Comparison of ENCODE assay signal across 8 cellular contexts in the genomic region with DNA sequence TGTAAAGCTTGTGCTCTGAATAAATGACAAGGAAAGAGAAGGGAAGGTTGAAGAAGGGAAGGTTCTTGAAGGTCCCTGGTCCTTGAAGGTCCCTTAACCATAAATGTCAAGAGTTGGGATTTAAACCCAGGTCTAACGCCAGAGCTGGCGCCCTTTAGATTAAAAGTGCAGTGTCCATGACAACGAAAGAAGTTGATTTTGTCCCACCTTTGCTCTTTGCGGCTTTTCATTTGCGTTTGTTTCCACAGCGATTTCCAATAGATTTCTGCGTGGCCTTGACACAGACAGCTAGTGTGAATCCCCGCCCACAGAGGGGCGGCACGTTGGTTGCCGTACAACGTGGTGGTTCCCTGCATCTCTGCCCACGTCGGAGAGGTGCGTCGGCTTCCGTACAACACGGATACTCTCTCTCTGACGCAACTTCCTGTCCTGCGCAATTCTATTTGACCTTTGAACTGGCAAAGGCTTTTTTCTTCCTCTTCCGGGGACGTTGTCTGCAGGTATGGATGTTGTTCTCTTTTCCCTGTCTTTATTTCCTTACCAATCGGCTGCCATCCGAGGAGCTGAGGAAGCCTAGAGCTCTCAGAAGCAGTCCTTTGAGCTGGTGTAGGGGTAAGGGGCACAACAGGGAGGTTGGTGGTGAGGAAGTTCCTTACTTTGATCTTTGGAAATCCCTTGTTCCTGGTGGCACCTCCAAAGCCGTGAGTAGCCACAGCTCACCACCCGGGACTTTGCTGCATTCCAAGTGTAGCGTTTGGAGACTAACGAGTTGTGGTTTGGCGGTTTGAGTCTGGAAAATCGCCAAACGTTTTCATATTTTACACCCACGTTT. TPM values are rescaled to one million over a fixed set of nuclear protein-coding genes. Genes with fewer than 3 reads are reported as not detected.
DNase-seq lines count a peak whose midpoint lies in the region; ATAC-seq and TF ChIP-seq lines count a peak whose summit lies in the region.

Gene RPL34, plus strand, starts transcription at position 476 of the 832 bp plus-strand sequence. CDS start 1,384 bp downstream, outside the sequence.

- peak within 1 kb of the TSS; percentile 97 for H3K27ac Mint-ChIP-seq in activated naive CD4-positive, alpha-beta T cell treated with anti-CD3 and anti-CD28 coated beads, Interleukin-2, amount 50 U/mL, for 24 hours

- peaks cover 48% of the 10 kb centered on the region for H3K4me1 Mint-ChIP-seq in activated naive CD4-positive, alpha-beta T cell treated with anti-CD3 and anti-CD28 coated beads, Interleukin-2, amount 50 U/mL, for 24 hours

- peak within 1 kb of the TSS; percentile 88 for H3K27ac ChIP-seq in suprapubic skin

- TF ChIP-seq CTCF in GM06990 (IDR thresholded peaks at IDR 0.05; ENCODE audit: insufficient read depth, low read length, poor library complexity, severe bottlenecking) (no peak), suprapubic skin (IDR thresholded peaks at IDR 0.05) (no peak)

- peaks cover 9% of the 10 kb centered on the region for H3K36me3 ChIP-seq in GM06990 (ENCODE audit: control insufficient read depth, insufficient read depth, low read length)
- H3K36me3 ChIP-seq in suprapubic skin = peaks cover 34% of the 10 kb centered on the region

- peak; percentile 86 for DNase-seq in GM06990 (ENCODE audit: extremely low read depth, insufficient read length)
- DNase-seq in NCI-H1092 (lab: John Stamatoyannopoulos, UW) = peak; percentile 97
- peak; percentile 99 for DNase-seq in globus pallidus (ENCODE audit: low spot score)
- DNase-seq in nucleus accumbens (lab: John Stamatoyannopoulos, UW) = peak; percentile 81 to 99 (median 96)
- DNase-seq in suprapubic skin (ENCODE audit: low spot score in 2 of 2) = peak; percentile 98

- TF ChIP-seq EP300 in suprapubic skin (IDR thresholded peaks at IDR 0.05) = no peak

- peak; percentile 86 to 95 for TF ChIP-seq POLR2A in suprapubic skin (IDR thresholded peaks at IDR 0.05)

- ATAC-seq in HG02588 (IDR thresholded peaks at IDR 0.05; ENCODE audit: unreplicated experiment) (peak; percentile 100), SK-N-SH treated with all-trans-retinoic acid at 6 μM for 48 hours (peak; percentile 100)

- H3K9me3 Mint-ChIP-seq in activated naive CD4-positive, alpha-beta T cell treated with anti-CD3 and anti-CD28 coated beads, Interleukin-2, amount 50 U/mL, for 24 hours = no peaks in the 10 kb centered on the region

- H3K4me3 ChIP-seq in GM06990 (replicated peaks; ENCODE audit: low read depth, low read length) (peak within 1 kb of the TSS; percentile 99), suprapubic skin (peak within 1 kb of the TSS; percentile 77)

- H3K27me3 ChIP-seq in GM06990 (replicated peaks; ENCODE audit: control insufficient read depth, insufficient read depth, low read length) (no peaks in the 10 kb centered on the region), suprapubic skin (no peaks in the 10 kb centered on the region)

- H3K9me3 ChIP-seq in suprapubic skin = no peaks in the 10 kb centered on the region

- H3K4me3 Mint-ChIP-seq in activated naive CD4-positive, alpha-beta T cell treated with anti-CD3 and anti-CD28 coated beads, Interleukin-2, amount 50 U/mL, for 24 hours = peak within 1 kb of the TSS; percentile 97

- no peaks in the 10 kb centered on the region for H3K27me3 Mint-ChIP-seq in activated naive CD4-positive, alpha-beta T cell treated with anti-CD3 and anti-CD28 coated beads, Interleukin-2, amount 50 U/mL, for 24 hours

- 1% methylated on average over 32 of the region's 32 CpGs for WGBS in suprapubic skin

- peaks cover 35% of the 10 kb centered on the region for H3K4me1 ChIP-seq in suprapubic skin

- H3K36me3 Mint-ChIP-seq in activated naive CD4-positive, alpha-beta T cell treated with anti-CD3 and anti-CD28 coated beads, Interleukin-2, amount 50 U/mL, for 24 hours = peaks cover 38% of the 10 kb centered on the region

TF ChIP-seq in SK-N-SH treated with all-trans-retinoic acid at 6 μM for 48 hours, 23 proteins besides CTCF, POLR2A, EP300 and RAD21:
- TF ChIP-seq CREB5 (CRISPR knock-in tag; IDR thresholded peaks at IDR 0.05; ENCODE audit: low read depth) = no peak
- TF ChIP-seq, protein P1, sequence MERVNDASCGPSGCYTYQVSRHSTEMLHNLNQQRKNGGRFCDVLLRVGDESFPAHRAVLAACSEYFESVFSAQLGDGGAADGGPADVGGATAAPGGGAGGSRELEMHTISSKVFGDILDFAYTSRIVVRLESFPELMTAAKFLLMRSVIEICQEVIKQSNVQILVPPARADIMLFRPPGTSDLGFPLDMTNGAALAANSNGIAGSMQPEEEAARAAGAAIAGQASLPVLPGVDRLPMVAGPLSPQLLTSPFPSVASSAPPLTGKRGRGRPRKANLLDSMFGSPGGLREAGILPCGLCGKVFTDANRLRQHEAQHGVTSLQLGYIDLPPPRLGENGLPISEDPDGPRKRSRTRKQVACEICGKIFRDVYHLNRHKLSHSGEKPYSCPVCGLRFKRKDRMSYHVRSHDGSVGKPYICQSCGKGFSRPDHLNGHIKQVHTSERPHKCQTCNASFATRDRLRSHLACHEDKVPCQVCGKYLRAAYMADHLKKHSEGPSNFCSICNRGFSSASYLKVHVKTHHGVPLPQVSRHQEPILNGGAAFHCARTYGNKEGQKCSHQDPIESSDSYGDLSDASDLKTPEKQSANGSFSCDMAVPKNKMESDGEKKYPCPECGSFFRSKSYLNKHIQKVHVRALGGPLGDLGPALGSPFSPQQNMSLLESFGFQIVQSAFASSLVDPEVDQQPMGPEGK (CRISPR knock-in tag; IDR thresholded peaks at IDR 0.05; ENCODE audit: borderline replicate concordance) = 0 out of 2 replicates have a peak, but pooled peaks have one; percentile 15
- TF ChIP-seq TOX (CRISPR knock-in tag; IDR thresholded peaks at IDR 0.05; ENCODE audit: borderline replicate concordance) = no peak
- no peak for TF ChIP-seq PPARA (CRISPR knock-in tag; IDR thresholded peaks at IDR 0.05; ENCODE audit: borderline replicate concordance)
- 0 out of 2 replicates have a peak, but pooled peaks have one; percentile 10 for TF ChIP-seq ZNF8 (CRISPR knock-in tag; IDR thresholded peaks at IDR 0.05)
- TF ChIP-seq, protein P2, sequence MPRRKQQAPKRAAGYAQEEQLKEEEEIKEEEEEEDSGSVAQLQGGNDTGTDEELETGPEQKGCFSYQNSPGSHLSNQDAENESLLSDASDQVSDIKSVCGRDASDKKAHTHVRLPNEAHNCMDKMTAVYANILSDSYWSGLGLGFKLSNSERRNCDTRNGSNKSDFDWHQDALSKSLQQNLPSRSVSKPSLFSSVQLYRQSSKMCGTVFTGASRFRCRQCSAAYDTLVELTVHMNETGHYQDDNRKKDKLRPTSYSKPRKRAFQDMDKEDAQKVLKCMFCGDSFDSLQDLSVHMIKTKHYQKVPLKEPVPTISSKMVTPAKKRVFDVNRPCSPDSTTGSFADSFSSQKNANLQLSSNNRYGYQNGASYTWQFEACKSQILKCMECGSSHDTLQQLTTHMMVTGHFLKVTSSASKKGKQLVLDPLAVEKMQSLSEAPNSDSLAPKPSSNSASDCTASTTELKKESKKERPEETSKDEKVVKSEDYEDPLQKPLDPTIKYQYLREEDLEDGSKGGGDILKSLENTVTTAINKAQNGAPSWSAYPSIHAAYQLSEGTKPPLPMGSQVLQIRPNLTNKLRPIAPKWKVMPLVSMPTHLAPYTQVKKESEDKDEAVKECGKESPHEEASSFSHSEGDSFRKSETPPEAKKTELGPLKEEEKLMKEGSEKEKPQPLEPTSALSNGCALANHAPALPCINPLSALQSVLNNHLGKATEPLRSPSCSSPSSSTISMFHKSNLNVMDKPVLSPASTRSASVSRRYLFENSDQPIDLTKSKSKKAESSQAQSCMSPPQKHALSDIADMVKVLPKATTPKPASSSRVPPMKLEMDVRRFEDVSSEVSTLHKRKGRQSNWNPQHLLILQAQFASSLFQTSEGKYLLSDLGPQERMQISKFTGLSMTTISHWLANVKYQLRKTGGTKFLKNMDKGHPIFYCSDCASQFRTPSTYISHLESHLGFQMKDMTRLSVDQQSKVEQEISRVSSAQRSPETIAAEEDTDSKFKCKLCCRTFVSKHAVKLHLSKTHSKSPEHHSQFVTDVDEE (CRISPR knock-in tag; IDR thresholded peaks at IDR 0.05) = peak; percentile 66; the same call in 1 of the 2 replicates
TF ChIP-seq in SK-N-SH treated with all-trans-retinoic acid at 6 μM for 48 hours: peak in this region for 3.

RNA-seq across cellular contexts. Expression of gene RPL34, which starts in this region (rescaled TPM):
- total RNA-seq in suprapubic skin = 1,000 to 10,000 TPM in 2 of 4 donors, 100 to 1,000 TPM in 2; 704 to 1,066 (median 979) TPM

Comparison
In these comparisons a context has a peak if more than half of its experiments do, and no peak if none do; other contexts are left out.
1. Peak in every context shown above with its lines: DNase-seq, ATAC-seq, H3K4me3 ChIP-seq and H3K27ac ChIP-seq.